In the genomic region with DNA sequence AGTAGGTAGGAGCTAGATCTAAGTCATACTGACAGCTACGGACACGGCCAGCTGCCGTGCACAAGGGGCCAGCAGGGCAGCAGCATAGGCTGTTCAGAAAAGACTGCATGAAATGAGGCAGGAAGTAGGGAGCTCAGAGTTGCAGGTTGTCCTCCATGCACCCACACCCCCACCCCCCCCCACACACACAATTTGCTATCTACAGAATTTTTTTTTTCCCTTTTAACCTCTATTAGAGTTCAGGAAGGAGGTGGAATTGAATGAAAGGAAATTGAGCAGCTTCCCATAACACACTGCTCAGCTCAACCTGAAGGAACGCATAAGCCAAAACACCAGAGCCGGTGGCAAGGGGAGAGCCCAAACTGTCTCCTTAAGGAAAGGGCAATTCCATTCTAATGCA, we compare ENCODE assay signal across 16 cellular contexts.
DNase-seq lines count a peak whose midpoint lies in the region; ATAC-seq, FAIRE-seq and TF ChIP-seq lines count a peak whose summit lies in the region.
"Had no signal": no experiment of that assay in that cellular context is flagged by ENCODE, and none has a peak within 500 bp of the region (broad histone marks: within the 10 kb centered on the region; RNA-seq: fewer than 3 reads in every experiment).

No MANE protein-coding gene starts in this region.

- H3K9ac ChIP-seq in endothelial cell of umbilical vein (replicated peaks; ENCODE audit: extremely low read depth, insufficient read depth, low read length): no peak overlapping the region
- H3K9ac ChIP-seq in neuronal stem cell (ENCODE audit: low read depth, low read length, poor library complexity): no peak overlapping the region

- POLR2A ChIA-PET in endothelial cell of umbilical vein (lab: Charles Lee): interaction anchor here (0.6 to 1.2 kb wide), 4 partner anchors 13 to 342 kb away, joined by 5 to 12 read pairs (median 7); no protein-coding TSS in a partner anchor
- POLR2A ChIA-PET in PC-9 (lab: Charles Lee; ENCODE audit: unreplicated experiment): no interaction called here

- intact Hi-C loops in right cardiac atrium (cut with DNase I) (no loop called here), cardiac septum (cut with DNase I) (loop anchor here (10.0 kb wide), 1 partner anchor 360 kb away; no protein-coding TSS in a partner anchor), endothelial cell of umbilical vein (cut with micrococcal nuclease) (loop anchor here (1.0 to 5.0 kb wide), 8 partner anchors 14 to 326 kb away; no protein-coding TSS in a partner anchor), PC-9 (cut with micrococcal nuclease; ENCODE audit: unreplicated experiment) (no loop called here)

- BruUV-seq in endothelial cell of umbilical vein (replicated peaks; lab: Mats Ljungman, UMichigan): no TSS peak
- BruUV-seq in PC-9 (replicated peaks; lab: Mats Ljungman, UMichigan): no TSS peak

- WGBS in right cardiac atrium: 82% methylated on average over 5 of the region's 5 CpGs
- WGBS in neuronal stem cell (ENCODE audit: extremely low coverage in 2 of 2, insufficient read length in 2 of 2, insufficient replicate concordance in 1 of 2), 2 donors: no CpG with 5 or more reads among the region's 5 CpGs

- H3K36me3 ChIP-seq in endothelial cell of umbilical vein (ENCODE audit: control insufficient read depth in 2 of 2, extremely low read depth in 1 of 2, insufficient read depth in 2 of 2, low read length in 2 of 2): peaks cover 8 to 26% of the 10 kb centered on the region in 2 experiments
- peaks cover 26 to 73% of the 10 kb centered on the region in 2 donors for H3K36me3 ChIP-seq in neuronal stem cell (replicated peaks in 1 of 2; ENCODE audit: control insufficient read depth in 2 of 2, insufficient read depth in 2 of 2, low read length in 2 of 2)
- H3K36me3 ChIP-seq in PC-9 (ENCODE audit: low read depth): peaks cover 15% of the 10 kb centered on the region

- H3K27me3 ChIP-seq in right cardiac atrium (ENCODE audit: control insufficient read depth, insufficient read depth) (no peaks in the 10 kb centered on the region), endothelial cell of umbilical vein (ENCODE audit: control insufficient read depth in 2 of 2, insufficient read depth in 2 of 2, low read length in 2 of 2) (no peaks in the 10 kb centered on the region), neuronal stem cell (ENCODE audit: control insufficient read depth in 3 of 3, insufficient read depth in 3 of 3, low read depth in 1 of 3, low read length in 3 of 3) (no peaks in the 10 kb centered on the region), PC-9 (ENCODE audit: insufficient read depth, low read depth) (no peaks in the 10 kb centered on the region)

- no peak overlapping the region for H2AK5ac ChIP-seq in neuronal stem cell (ENCODE audit: low read depth, low read length)

- no peak overlapping the region for H3K14ac ChIP-seq in neuronal stem cell (ENCODE audit: low read length)

- H3K4me3 ChIP-seq in right cardiac atrium (ENCODE audit: low read length): no peak overlapping the region
- H3K4me3 ChIP-seq in endothelial cell of umbilical vein (replicated peaks in 1 of 3; ENCODE audit: insufficient read depth in 1 of 3, low read depth in 1 of 3, low read length in 3 of 3): no peak overlapping the region
- no peak overlapping the region for H3K4me3 ChIP-seq in neuronal stem cell (ENCODE audit: low read length in 2 of 2)
- no peak overlapping the region for H3K4me3 ChIP-seq in PC-9

- TF ChIP-seq POLR2A in endothelial cell of umbilical vein (IDR thresholded peaks at IDR 0.05; ENCODE audit: low read depth, low read length): peak; percentile 33

- H2BK120ac ChIP-seq in neuronal stem cell (ENCODE audit: low read depth, low read length): no peak overlapping the region

- no peaks in the 10 kb centered on the region for H3K9me1 ChIP-seq in endothelial cell of umbilical vein (replicated peaks; ENCODE audit: control insufficient read depth, extremely low read depth, insufficient read depth, low read length)

- H3K23ac ChIP-seq in neuronal stem cell (ENCODE audit: low read depth, low read length, poor library complexity): no peak overlapping the region

- peaks cover 3% of the 10 kb centered on the region for H3K4me1 ChIP-seq in right cardiac atrium (ENCODE audit: control insufficient read depth, insufficient read depth, low read length)
- H3K4me1 ChIP-seq in endothelial cell of umbilical vein (ENCODE audit: control insufficient read depth, extremely low read depth, insufficient read depth, low read length): peaks cover 47% of the 10 kb centered on the region
- H3K4me1 ChIP-seq in neuronal stem cell (ENCODE audit: control insufficient read depth in 2 of 2, insufficient read depth in 1 of 2, low read depth in 1 of 2, low read length in 2 of 2): peaks cover 0 to 4% of the 10 kb centered on the region in 2 donors
- H3K4me1 ChIP-seq in PC-9 (replicated peaks; ENCODE audit: insufficient read depth): no peaks in the 10 kb centered on the region

- no peak overlapping the region for H4K8ac ChIP-seq in neuronal stem cell (ENCODE audit: low read depth, low read length)

- H3F3A ChIP-seq in PC-9 (ENCODE audit: insufficient read depth, low read depth): peaks cover 6% of the 10 kb centered on the region; the same call in 1 of the 2 replicates

- no peaks in the 10 kb centered on the region for H3K79me2 ChIP-seq in endothelial cell of umbilical vein (ENCODE audit: control insufficient read depth, insufficient read depth, low read length)
- H3K79me2 ChIP-seq in PC-9 (ENCODE audit: low read depth): no peaks in the 10 kb centered on the region

- H3K4me2 ChIP-seq in endothelial cell of umbilical vein (ENCODE audit: insufficient read depth, low read length) (peak overlapping the region; percentile 18), neuronal stem cell (ENCODE audit: insufficient read depth, low read length, poor library complexity, severe bottlenecking) (no peak overlapping the region), PC-9 (no peak overlapping the region)

- TF ChIP-seq CTCF in endothelial cell of umbilical vein (IDR thresholded peaks at IDR 0.05; ENCODE audit: extremely low read depth in 1 of 2, insufficient read depth in 1 of 2, low read depth in 1 of 2, low read length in 2 of 2) (no peak), PC-9 (conservative IDR thresholded peaks at IDR 0.05) (no peak)

- no peaks in the 10 kb centered on the region for H3K79me1 ChIP-seq in neuronal stem cell (ENCODE audit: low read depth, low read length)

- FAIRE-seq in endothelial cell of umbilical vein (lab: Jason Lieb, UNC): peak; percentile 80
- FAIRE-seq: H54 had no signal

- dilution Hi-C loops in endothelial cell of umbilical vein (cut with MboI; ENCODE audit: extremely low pct_ligation_motif_present, low sequenced_read_pairs): no loop called here

- CTCF ChIA-PET in endothelial cell of umbilical vein (lab: Charles Lee): interaction anchor here (0.7 to 1.6 kb wide), 13 partner anchors 14 to 521 kb away, joined by 3 to 14 read pairs (median 4); no protein-coding TSS in a partner anchor
- CTCF ChIA-PET in PC-9 (lab: Charles Lee): no interaction called here

- H4K91ac ChIP-seq in neuronal stem cell (ENCODE audit: low read depth, low read length, poor library complexity): no peak overlapping the region

- no peak overlapping the region for H2AFZ ChIP-seq in endothelial cell of umbilical vein (ENCODE audit: low read depth, low read length)
- H2AFZ ChIP-seq in neuronal stem cell (ENCODE audit: low read length): no peak overlapping the region
- no peak overlapping the region for H2AFZ ChIP-seq in PC-9

- peak; percentile 44 to 45 for ATAC-seq in right cardiac atrium

- no peaks in the 10 kb centered on the region for H3K9me3 ChIP-seq in right cardiac atrium (ENCODE audit: control insufficient read depth, low read length)
- no peaks in the 10 kb centered on the region for H3K9me3 ChIP-seq in endothelial cell of umbilical vein (replicated peaks; ENCODE audit: control insufficient read depth, insufficient read depth, low read length)
- peaks cover 0 to 15% of the 10 kb centered on the region in 2 donors for H3K9me3 ChIP-seq in neuronal stem cell (replicated peaks in 1 of 2; ENCODE audit: control insufficient read depth in 2 of 2, insufficient read depth in 1 of 2, low read depth in 1 of 2, low read length in 2 of 2)
- no peaks in the 10 kb centered on the region for H3K9me3 ChIP-seq in PC-9 (ENCODE audit: insufficient read depth, low read depth)

- H2BK12ac ChIP-seq in neuronal stem cell (ENCODE audit: low read length): no peak overlapping the region

- H3K27ac ChIP-seq in right cardiac atrium (ENCODE audit: low read length) (no peak overlapping the region), endothelial cell of umbilical vein (ENCODE audit: insufficient read depth, low read depth, low read length) (peak overlapping the region; percentile 36), neuronal stem cell (replicated peaks; ENCODE audit: low read length) (no peak overlapping the region), PC-9 (no peak overlapping the region)

- peak overlapping the region; percentile 41 for H3K18ac ChIP-seq in neuronal stem cell (ENCODE audit: low read length)

- no peak overlapping the region for H2BK5ac ChIP-seq in neuronal stem cell (ENCODE audit: low read length)

- H3K4ac ChIP-seq in neuronal stem cell (ENCODE audit: low read length): no peak overlapping the region

- no peaks in the 10 kb centered on the region for H3K9me2 ChIP-seq in PC-9 (ENCODE audit: insufficient read depth)

- DNase-seq in right cardiac atrium (no peak), cardiac septum (ENCODE audit: low spot score) (no peak), endothelial cell of umbilical vein (ENCODE audit: low read depth, low spot score) (peak; percentile 88), neuronal stem cell (ENCODE audit: low spot score) (no peak), GM19240 (ENCODE audit: insufficient read length, low spot score) (no peak), NCI-H146 (lab: John Stamatoyannopoulos, UW) (no peak), PC-9 (no peak)
- no peak for DNase-seq in stimulated activated CD4-positive, alpha-beta T cell treated with anti-CD3 and anti-CD28 coated beads, Interleukin-15, amount 100 ng/mL, for 24 hours
- DNase-seq: GDM1; Kasumi-1; MM.1S; NCI-H1092 treated with DMSO at 0.1 percent for 48 hours; NCI-H1694 treated with DMSO at 0.1 percent for 48 hours; NCI-H226; NK-92 treated with Interleukin-12 subunit alpha and Interleukin-12 subunit beta, amount 100 ng/mL, for 24 hours had no signal

- H4K20me1 ChIP-seq in endothelial cell of umbilical vein (replicated peaks; ENCODE audit: control insufficient read depth, extremely low read depth, insufficient read depth, low read length): no peaks in the 10 kb centered on the region
- H4K20me1 ChIP-seq in PC-9 (ENCODE audit: insufficient read depth): no peaks in the 10 kb centered on the region

- H2BK15ac ChIP-seq in neuronal stem cell (ENCODE audit: low read length): no peak overlapping the region

TF ChIP-seq in endothelial cell of umbilical vein, 7 proteins besides CTCF, POLR2A, EP300 and RAD21:
- TF ChIP-seq GATA2 (IDR thresholded peaks at IDR 0.05; ENCODE audit: insufficient read depth, insufficient read length, low read depth, low read length) (peak; percentile 52), POLR2AphosphoS5 (IDR thresholded peaks at IDR 0.05; ENCODE audit: insufficient read depth, low read depth, low read length) (no peak)

Comparison
In these comparisons a context has a peak if more than half of its experiments do, and no peak if none do; other contexts are left out.
1. intact Hi-C loops: an anchor here in cardiac septum (10.0 kb wide) and endothelial cell of umbilical vein (1.0 to 5.0 kb wide); none called in right cardiac atrium and PC-9.